ENCODE assay signal across 32 cellular contexts in genomic region chr2:98258906-98259305, GRCh38.
"Had no signal": no experiment of that assay in that cellular context is flagged by ENCODE, and none has a peak within 500 bp of the region (broad histone marks: within the 10 kb centered on the region; RNA-seq: fewer than 3 reads in every experiment).

No MANE protein-coding gene starts in this region.

- H3K36me3 ChIP-seq: adrenal gland, brain microvascular endothelial cell, breast epithelium had no signal

- H3K4me1 ChIP-seq: adrenal gland, body of pancreas, breast epithelium had no signal

- H3K4me3 ChIP-seq: adrenal gland, body of pancreas, breast epithelium had no signal

- DNase-seq: activated B cell treated with CpG ODN at 0.5 μM for 24 hours; activated CD4-positive, alpha-beta memory T cell treated with anti-CD3 and anti-CD28 coated beads for 36 hours; activated CD4-positive, alpha-beta T cell treated with anti-CD3 and anti-CD28 coated beads for 4 hours; activated CD4-positive, alpha-beta T cell treated with anti-CD3 and anti-CD28 coated beads, Interleukin-2, amount 10 ng/mL, durations not matched to agents 24 days and 14 days; activated CD4-positive, alpha-beta T cell treated with anti-CD3 and anti-CD28 coated beads, Interleukin-2, amount 50 U/mL, for 1 hour; activated CD4-positive, alpha-beta T cell treated with anti-CD3 and anti-CD28 coated beads, Interleukin-2, amount 50 U/mL, for 4 hours; activated CD4-positive, CD25-positive, alpha-beta regulatory T cell treated with anti-CD3 and anti-CD28 coated beads, Interleukin-2, amount 50 U/mL, for 72 hours; activated CD8-positive, alpha-beta memory T cell treated with anti-CD3 and anti-CD28 coated beads, Interleukin-2, amount 50 U/mL, for 4 hours; activated CD8-positive, alpha-beta T cell treated with anti-CD3 and anti-CD28 coated beads for 36 hours; activated effector memory CD4-positive, alpha-beta T cell treated with anti-CD3 and anti-CD28 coated beads, Interleukin-2, amount 50 U/mL, for 16 hours; activated gamma-delta T cell treated with Interleukin-2 at 50 U/mL for 16 hours; activated naive CD4-positive, alpha-beta T cell; activated naive CD4-positive, alpha-beta T cell treated with anti-CD3 and anti-CD28 coated beads for 36 hours; activated naive CD4-positive, alpha-beta T cell treated with anti-CD3 and anti-CD28 coated beads, Interleukin-2, amount 50 U/mL, for 16 hours; activated naive CD8-positive, alpha-beta T cell treated with anti-CD3 and anti-CD28 coated beads for 36 hours; activated T-cell treated with anti-CD3 and anti-CD28 coated beads for 4 hours; activated T-cell treated with anti-CD3 and anti-CD28 coated beads, Interleukin-2, amount 50 U/mL, for 1 hour; activated T-cell treated with anti-CD3 and anti-CD28 coated beads, Interleukin-2, amount 50 U/mL, for 4 hours; activated T-cell treated with anti-CD3 and anti-CD28 coated beads, Interleukin-2, amount 50 U/mL, for 72 hours; adrenal gland; amniotic stem cell; aorta; body of pancreas; brain microvascular endothelial cell; central memory CD4-positive, alpha-beta T cell; T-helper 1 cell; T-helper 2 cell; T-helper 9 cell had no signal

- ATAC-seq: activated CD8-positive, alpha-beta T cell treated with anti-CD3 and anti-CD28 coated beads for 36 hours; activated naive CD4-positive, alpha-beta T cell treated with anti-CD3 and anti-CD28 coated beads, Interleukin-2, amount 50 U/mL, for 72 hours; activated T-cell treated with anti-CD3 and anti-CD28 coated beads, Interleukin-2, amount 50 U/mL, for 4 hours; activated T-cell treated with anti-CD3 and anti-CD28 coated beads, Interleukin-2, amount 50 U/mL, for 72 hours; activated T-helper 17 cell treated with anti-CD3 and anti-CD28 coated beads, Interleukin-2, amount 50 U/mL, for 72 hours; body of pancreas had no signal

- H3K9me3 ChIP-seq: body of pancreas had no signal

- H3K27ac ChIP-seq: adrenal gland, body of pancreas, brain microvascular endothelial cell, breast epithelium, VCaP had no signal

- H3K27me3 ChIP-seq: adrenal gland, body of pancreas, brain microvascular endothelial cell, breast epithelium had no signal
